Comparison of ENCODE assay signal across 1 cellular context in the genomic region with DNA sequence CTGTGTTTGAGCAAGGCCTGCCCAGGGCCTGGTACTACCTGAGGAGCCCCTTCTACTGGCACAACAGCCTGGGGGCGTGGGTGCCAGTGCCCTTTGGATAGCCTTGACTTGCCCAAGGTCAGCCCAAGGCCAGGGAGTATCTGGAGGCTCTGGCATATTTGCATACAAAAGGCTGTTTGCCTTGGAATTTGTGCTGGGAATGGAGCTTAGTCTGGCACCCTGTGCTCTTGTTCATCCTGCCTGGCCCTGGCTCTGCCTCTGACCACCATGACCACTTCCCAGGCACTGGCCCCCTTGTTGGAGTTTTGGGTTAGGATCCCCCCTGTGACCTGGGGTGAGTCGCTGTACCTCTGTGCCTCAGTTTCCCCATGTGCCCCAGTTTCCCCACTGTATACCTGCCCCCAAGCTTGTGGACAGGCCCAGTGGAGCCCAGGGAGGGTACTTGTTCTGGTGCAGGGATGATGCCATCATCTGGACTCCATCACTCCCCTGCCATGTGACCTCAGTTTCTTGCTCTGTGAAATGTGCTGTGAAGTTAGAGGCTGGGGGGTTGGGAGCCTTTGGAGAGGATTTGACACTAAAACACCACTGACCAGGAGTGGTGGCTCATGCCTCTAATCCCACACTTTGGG.
TF ChIP-seq lines count a peak whose summit lies in the region.

No MANE protein-coding gene starts in this region.

TF ChIP-seq in WTC11, 78 proteins besides CTCF, POLR2A, EP300 and RAD21 (continued from another document):
- TF ChIP-seq, protein P1, sequence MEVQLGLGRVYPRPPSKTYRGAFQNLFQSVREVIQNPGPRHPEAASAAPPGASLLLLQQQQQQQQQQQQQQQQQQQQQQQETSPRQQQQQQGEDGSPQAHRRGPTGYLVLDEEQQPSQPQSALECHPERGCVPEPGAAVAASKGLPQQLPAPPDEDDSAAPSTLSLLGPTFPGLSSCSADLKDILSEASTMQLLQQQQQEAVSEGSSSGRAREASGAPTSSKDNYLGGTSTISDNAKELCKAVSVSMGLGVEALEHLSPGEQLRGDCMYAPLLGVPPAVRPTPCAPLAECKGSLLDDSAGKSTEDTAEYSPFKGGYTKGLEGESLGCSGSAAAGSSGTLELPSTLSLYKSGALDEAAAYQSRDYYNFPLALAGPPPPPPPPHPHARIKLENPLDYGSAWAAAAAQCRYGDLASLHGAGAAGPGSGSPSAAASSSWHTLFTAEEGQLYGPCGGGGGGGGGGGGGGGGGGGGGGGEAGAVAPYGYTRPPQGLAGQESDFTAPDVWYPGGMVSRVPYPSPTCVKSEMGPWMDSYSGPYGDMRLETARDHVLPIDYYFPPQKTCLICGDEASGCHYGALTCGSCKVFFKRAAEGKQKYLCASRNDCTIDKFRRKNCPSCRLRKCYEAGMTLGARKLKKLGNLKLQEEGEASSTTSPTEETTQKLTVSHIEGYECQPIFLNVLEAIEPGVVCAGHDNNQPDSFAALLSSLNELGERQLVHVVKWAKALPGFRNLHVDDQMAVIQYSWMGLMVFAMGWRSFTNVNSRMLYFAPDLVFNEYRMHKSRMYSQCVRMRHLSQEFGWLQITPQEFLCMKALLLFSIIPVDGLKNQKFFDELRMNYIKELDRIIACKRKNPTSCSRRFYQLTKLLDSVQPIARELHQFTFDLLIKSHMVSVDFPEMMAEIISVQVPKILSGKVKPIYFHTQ (CRISPR knock-in tag; IDR thresholded peaks at IDR 0.05): no peak
- TF ChIP-seq, protein P2, sequence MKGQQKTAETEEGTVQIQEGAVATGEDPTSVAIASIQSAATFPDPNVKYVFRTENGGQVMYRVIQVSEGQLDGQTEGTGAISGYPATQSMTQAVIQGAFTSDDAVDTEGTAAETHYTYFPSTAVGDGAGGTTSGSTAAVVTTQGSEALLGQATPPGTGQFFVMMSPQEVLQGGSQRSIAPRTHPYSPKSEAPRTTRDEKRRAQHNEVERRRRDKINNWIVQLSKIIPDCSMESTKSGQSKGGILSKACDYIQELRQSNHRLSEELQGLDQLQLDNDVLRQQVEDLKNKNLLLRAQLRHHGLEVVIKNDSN (CRISPR knock-in tag; IDR thresholded peaks at IDR 0.05): no peak
- no peak for TF ChIP-seq ZNF532 (CRISPR knock-in tag; IDR thresholded peaks at IDR 0.05; ENCODE audit: borderline replicate concordance)
- TF ChIP-seq HMGXB4 (CRISPR knock-in tag; IDR thresholded peaks at IDR 0.05): no peak
- TF ChIP-seq ZNF219 (CRISPR knock-in tag; IDR thresholded peaks at IDR 0.05; ENCODE audit: borderline replicate concordance): no peak
